ENCODE assay signal across 28 cellular contexts in genomic region chr1:162719678-162720077, GRCh38.
"Had no signal": no experiment of that assay in that cellular context is flagged by ENCODE, and none has a peak within 500 bp of the region (broad histone marks: within the 10 kb centered on the region; RNA-seq: fewer than 3 reads in every experiment).

No MANE protein-coding gene starts in this region.

- H3K4me3 ChIP-seq: adrenal gland, coronary artery, dorsolateral prefrontal cortex, heart left ventricle had no signal

- H3K9me3 ChIP-seq: adrenal gland, heart left ventricle had no signal

- ATAC-seq: activated CD4-positive, CD25-positive, alpha-beta regulatory T cell treated with anti-CD3 and anti-CD28 coated beads, Interleukin-2, amount 50 U/mL, for 24 hours; activated CD8-positive, alpha-beta T cell treated with anti-CD3 and anti-CD28 coated beads for 36 hours; activated naive CD8-positive, alpha-beta T cell treated with anti-CD3 and anti-CD28 coated beads, Interleukin-2, amount 50 U/mL, for 24 hours; heart left ventricle; T-helper 17 cell had no signal

- H3K27me3 ChIP-seq: adrenal gland, brain microvascular endothelial cell, dorsolateral prefrontal cortex, heart left ventricle had no signal

- H3K36me3 ChIP-seq: adrenal gland, WERI-Rb-1 had no signal

- DNase-seq: activated B cell treated with CpG ODN at 0.5 μM for 24 hours; activated CD4-positive, alpha-beta T cell treated with anti-CD3 and anti-CD28 coated beads for 48 hours; activated CD4-positive, alpha-beta T cell treated with anti-CD3 and anti-CD28 coated beads, Interleukin-2, amount 50 U/mL, for 1 hour; activated CD4-positive, alpha-beta T cell treated with anti-CD3 and anti-CD28 coated beads, Interleukin-2, amount 50 U/mL, for 48 hours; activated CD8-positive, alpha-beta memory T cell treated with anti-CD3 and anti-CD28 coated beads for 24 hours; activated CD8-positive, alpha-beta T cell treated with anti-CD3 and anti-CD28 coated beads for 36 hours; activated effector memory CD4-positive, alpha-beta T cell treated with anti-CD3 and anti-CD28 coated beads, Interleukin-2, amount 50 U/mL, for 16 hours; activated naive CD4-positive, alpha-beta T cell treated with anti-CD3 and anti-CD28 coated beads for 36 hours; activated naive CD8-positive, alpha-beta T cell treated with anti-CD3 and anti-CD28 coated beads for 36 hours; activated naive CD8-positive, alpha-beta T cell treated with anti-CD3 and anti-CD28 coated beads, Interleukin-2, amount 50 U/mL, for 24 hours; activated T-cell treated with anti-CD3 and anti-CD28 coated beads, Interleukin-2, amount 50 U/mL, for 1 hour; activated T-cell treated with anti-CD3 and anti-CD28 coated beads, Interleukin-2, amount 50 U/mL, for 48 hours; adrenal gland; anterior cingulate cortex; brain microvascular endothelial cell; dorsolateral prefrontal cortex; effector memory CD4-positive, alpha-beta T cell; endodermal cell; erythroblast; foreskin fibroblast; glutamatergic neuron; heart left ventricle; T-helper 1 cell; T-helper 17 cell; T1000; WERI-Rb-1 had no signal

- H3K27ac ChIP-seq: adrenal gland, brain microvascular endothelial cell, coronary artery, dorsolateral prefrontal cortex, WERI-Rb-1 had no signal
